8 cellular contexts compared by ENCODE assay signal in the genomic region with DNA sequence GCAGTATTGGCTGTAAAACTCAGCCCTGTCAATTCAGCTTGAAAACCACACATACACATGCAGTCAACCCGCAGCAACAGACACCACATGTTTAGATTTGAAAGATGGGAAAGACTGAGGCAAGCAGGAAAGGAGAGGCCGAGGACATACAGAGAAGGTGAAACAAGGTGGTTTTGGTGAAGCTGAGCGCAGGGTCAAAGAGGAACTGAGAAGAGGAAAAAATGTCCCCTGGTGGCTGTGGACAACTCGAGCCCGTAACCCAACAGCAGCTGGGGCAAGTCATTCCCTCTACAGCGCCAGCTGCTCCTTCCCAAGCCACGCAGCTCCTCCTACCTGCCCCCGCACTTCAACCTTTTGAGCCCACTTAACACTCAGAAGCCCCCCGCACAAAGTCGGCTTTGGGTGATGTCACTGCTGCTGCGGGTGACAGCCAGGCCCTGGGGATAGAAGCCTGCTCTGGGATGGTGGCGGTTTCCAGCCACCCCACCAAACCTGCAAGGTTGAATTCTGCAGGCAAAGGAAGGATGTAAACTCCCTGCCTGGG.
DNase-seq lines count a peak whose midpoint lies in the region; ATAC-seq and TF ChIP-seq lines count a peak whose summit lies in the region.

No MANE protein-coding gene starts in this region.

- no peak overlapping the region for H3K4me3 ChIP-seq in tibial artery

- 0 out of 2 replicates have a peak, but pooled peaks have one; percentile 12 for TF ChIP-seq CTCF in VCaP (conservative IDR thresholded peaks at IDR 0.05)
- TF ChIP-seq CTCF in Calu3 (IDR thresholded peaks at IDR 0.05; ENCODE audit: unreplicated experiment) = no peak
- no peak for TF ChIP-seq CTCF in tibial artery (IDR thresholded peaks at IDR 0.05)

- POLR2A ChIA-PET in naive thymus-derived CD8-positive, alpha-beta T cell (lab: Charles Lee) = no interaction called here

- intact Hi-C loops in Calu3 (cut with micrococcal nuclease; ENCODE audit: unreplicated experiment) (no loop called here), tibial artery (cut with DNase I; ENCODE audit: low total_unique reads) (no loop called here)

- CTCF ChIA-PET in Calu3 (lab: Charles Lee) = no interaction called here

- BruUV-seq in Calu3 (replicated peaks; lab: Mats Ljungman, UMichigan) = no TSS peak

- ATAC-seq in GM19023 (IDR thresholded peaks at IDR 0.05; ENCODE audit: unreplicated experiment) (peak; percentile 39), HG02885 (IDR thresholded peaks at IDR 0.05; ENCODE audit: poor library complexity, unreplicated experiment) (peak; percentile 83)
- ATAC-seq in naive thymus-derived CD8-positive, alpha-beta T cell = no peak
- ATAC-seq in stimulated activated naive CD8-positive, alpha-beta T cell treated with anti-CD3 and anti-CD28 coated beads, Interleukin-15, amount 100 ng/mL, for 72 hours = no peak

- no peaks in the 10 kb centered on the region for H3K4me1 ChIP-seq in tibial artery

- H3K36me3 ChIP-seq in tibial artery = no peaks in the 10 kb centered on the region

- no peaks in the 10 kb centered on the region for H3K9me3 Mint-ChIP-seq in Calu3 (ENCODE audit: low read depth, unreplicated experiment)
- H3K9me3 Mint-ChIP-seq in naive thymus-derived CD8-positive, alpha-beta T cell = no peaks in the 10 kb centered on the region
- no peaks in the 10 kb centered on the region for H3K9me3 Mint-ChIP-seq in stimulated activated naive CD8-positive, alpha-beta T cell treated with anti-CD3 and anti-CD28 coated beads, Interleukin-15, amount 100 ng/mL, for 72 hours

- H3K27ac Mint-ChIP-seq in Calu3 (ENCODE audit: unreplicated experiment) = no peak overlapping the region
- peak overlapping the region in 1 of 10 donors; percentile 35 for H3K27ac Mint-ChIP-seq in naive thymus-derived CD8-positive, alpha-beta T cell
- H3K27ac Mint-ChIP-seq in stimulated activated naive CD8-positive, alpha-beta T cell treated with anti-CD3 and anti-CD28 coated beads, Interleukin-15, amount 100 ng/mL, for 72 hours = no peak overlapping the region

- no peak overlapping the region for H3K27ac ChIP-seq in VCaP
- H3K27ac ChIP-seq in tibial artery = no peak overlapping the region

- DNase-seq in Ammon's horn (ENCODE audit: low spot score) (peak; percentile 29), Calu3 (no peak), tibial artery (no peak)
- DNase-seq in naive thymus-derived CD8-positive, alpha-beta T cell = no peak
- DNase-seq in stimulated activated naive CD8-positive, alpha-beta T cell treated with anti-CD3 and anti-CD28 coated beads, Interleukin-15, amount 100 ng/mL, for 72 hours = no peak

- H3K9me3 ChIP-seq in tibial artery = no peaks in the 10 kb centered on the region

- H3K4me1 Mint-ChIP-seq in Calu3 (ENCODE audit: low read depth, unreplicated experiment) = peaks cover 14% of the 10 kb centered on the region
- H3K4me1 Mint-ChIP-seq in naive thymus-derived CD8-positive, alpha-beta T cell = peaks cover 10 to 13% (median 10%) of the 10 kb centered on the region in 4 donors
- peaks cover 18% of the 10 kb centered on the region for H3K4me1 Mint-ChIP-seq in stimulated activated naive CD8-positive, alpha-beta T cell treated with anti-CD3 and anti-CD28 coated beads, Interleukin-15, amount 100 ng/mL, for 72 hours

- no peaks in the 10 kb centered on the region for H3K36me3 Mint-ChIP-seq in Calu3 (ENCODE audit: insufficient read depth, unreplicated experiment)
- H3K36me3 Mint-ChIP-seq in naive thymus-derived CD8-positive, alpha-beta T cell = no peaks in the 10 kb centered on the region

- no peak overlapping the region for H3K4me3 Mint-ChIP-seq in Calu3 (ENCODE audit: low read depth, unreplicated experiment)
- no peak overlapping the region for H3K4me3 Mint-ChIP-seq in naive thymus-derived CD8-positive, alpha-beta T cell
- H3K4me3 Mint-ChIP-seq in stimulated activated naive CD8-positive, alpha-beta T cell treated with anti-CD3 and anti-CD28 coated beads, Interleukin-15, amount 100 ng/mL, for 72 hours = no peak overlapping the region

- H3K27me3 Mint-ChIP-seq in Calu3 (ENCODE audit: unreplicated experiment) = peaks cover 96% of the 10 kb centered on the region
- H3K27me3 Mint-ChIP-seq in naive thymus-derived CD8-positive, alpha-beta T cell = peaks cover 3 to 21% (median 5%) of the 10 kb centered on the region in 5 donors
- peaks cover 23% of the 10 kb centered on the region for H3K27me3 Mint-ChIP-seq in stimulated activated naive CD8-positive, alpha-beta T cell treated with anti-CD3 and anti-CD28 coated beads, Interleukin-15, amount 100 ng/mL, for 72 hours

- H3K27me3 ChIP-seq in tibial artery = peaks cover 0 to 50% of the 10 kb centered on the region in 2 donors

Comparison
In these comparisons a context has a peak if more than half of its experiments do, and no peak if none do; other contexts are left out.
1. ATAC-seq: peak in GM19023 (single experiment) and HG02885 (single experiment); none in naive thymus-derived CD8-positive, alpha-beta T cell (0 of 2) and stimulated activated naive CD8-positive, alpha-beta T cell treated with anti-CD3 and anti-CD28 coated beads, Interleukin-15, amount 100 ng/mL, for 72 hours (single experiment).